10 cellular contexts compared by ENCODE assay signal in genomic region chr7:155685070-155685790, GRCh38. TPM values are rescaled to one million over a fixed set of nuclear protein-coding genes. Genes with fewer than 3 reads are reported as not detected.
A peak's percentile ranks its signal among the peaks of the same experiment; 100 is the strongest.
DNase-seq lines count a peak whose midpoint lies in the region; ATAC-seq and TF ChIP-seq lines count a peak whose summit lies in the region.
"Had no signal": no experiment of that assay in that cellular context is flagged by ENCODE, and none has a peak within 500 bp of the region (broad histone marks: within the 10 kb centered on the region; RNA-seq: fewer than 3 reads in every experiment).

No MANE protein-coding gene starts in this region.

- H3K4me1 ChIP-seq in hepatocyte (ENCODE audit: insufficient read depth) (no peaks in the 10 kb centered on the region), sigmoid colon (peaks cover 0 to 27% (median 14%) of the 10 kb centered on the region in 4 donors)

- H3K4me2 ChIP-seq in hepatocyte: peak overlapping the region; percentile 17

- TF ChIP-seq EP300 in sigmoid colon (IDR thresholded peaks at IDR 0.05): no peak

- H3K79me2 ChIP-seq in hepatocyte: peaks cover 81% of the 10 kb centered on the region

- WGBS in hepatocyte (ENCODE audit: low lambda C conversion rate, missing lambda C conversion rate): 95% methylated on average over 12 of the region's 12 CpGs
- WGBS in sigmoid colon, 2 donors: 81 to 93% methylated on average over 12 of the region's 12 CpGs

- TF ChIP-seq CTCF in hepatocyte (IDR thresholded peaks at IDR 0.05; ENCODE audit: poor library complexity) (no peak), sigmoid colon (IDR thresholded peaks at IDR 0.05) (no peak)

- H4K20me1 ChIP-seq in hepatocyte (ENCODE audit: insufficient read depth, poor library complexity, severe bottlenecking): peaks cover 29% of the 10 kb centered on the region

- DNase-seq in Jurkat, Clone E6-1 (ENCODE audit: low read depth, low spot score): peak; percentile 44
- DNase-seq in hepatocyte (ENCODE audit: low spot score): no peak
- no peak for DNase-seq in iPS-NIHi7 (ENCODE audit: extremely low spot score)
- DNase-seq in posterior vena cava (ENCODE audit: low spot score): no peak
- no peak for DNase-seq in COLO668 (lab: John Stamatoyannopoulos, UW; ENCODE audit: unreplicated experiment)
- no peak for DNase-seq in sigmoid colon
- DNase-seq: amygdala, NCI-H1092 had no signal

- H3K27me3 ChIP-seq in hepatocyte (no peaks in the 10 kb centered on the region), sigmoid colon (no peaks in the 10 kb centered on the region)

- intact Hi-C loops in posterior vena cava (cut with DNase I): no loop called here
- intact Hi-C loops in sigmoid colon (cut with DNase I): no loop called here

- H3K4me3 ChIP-seq in Jurkat, Clone E6-1 (ENCODE audit: low read length): no peak overlapping the region
- H3K4me3 ChIP-seq in hepatocyte (no peak overlapping the region), sigmoid colon (no peak overlapping the region)

- H3K27ac ChIP-seq in hepatocyte (peak overlapping the region; percentile 2), sigmoid colon (no peak overlapping the region)

- ATAC-seq in GM18508 (IDR thresholded peaks at IDR 0.05; ENCODE audit: insufficient read depth, unreplicated experiment) (peak; percentile 60), GM21737 (IDR thresholded peaks at IDR 0.05; ENCODE audit: unreplicated experiment) (peak; percentile 89)

- H3K9me3 ChIP-seq in hepatocyte (ENCODE audit: low read depth): no peaks in the 10 kb centered on the region
- no peaks in the 10 kb centered on the region for H3K9me3 ChIP-seq in sigmoid colon

- no peak overlapping the region for H2AFZ ChIP-seq in hepatocyte

- H3K36me3 ChIP-seq in hepatocyte (replicated peaks; ENCODE audit: insufficient read depth, low read depth) (peaks cover 3% of the 10 kb centered on the region), sigmoid colon (peaks cover 0 to 29% (median 7%) of the 10 kb centered on the region in 4 donors)

- no peak for TF ChIP-seq POLR2A in sigmoid colon (IDR thresholded peaks at IDR 0.05)

- H3K9me2 ChIP-seq in hepatocyte (replicated peaks; ENCODE audit: insufficient read depth): no peaks in the 10 kb centered on the region

RNA-seq across cellular contexts. Expression of gene RBM33, which starts 40.8 kb away (rescaled TPM):
- 27.0 TPM for polyA plus RNA-seq in Jurkat, Clone E6-1 (2012; ENCODE audit: insufficient read depth, insufficient read length)
- total RNA-seq in hepatocyte (18.3 and 24.8 TPM in 2 replicates), posterior vena cava (10 to 100 TPM; 48.8 to 49.6 TPM), sigmoid colon (10 to 100 TPM; 27.5 to 60.4 (median 36.1) TPM)
- polyA plus RNA-seq in hepatocyte (40.8 and 42.7 TPM in 2 replicates), sigmoid colon (10 to 100 TPM in 1 of 3 donors, 1 to 10 TPM in 2; 3.6 to 30.8 (median 8.1) TPM)
